Comparison of ENCODE assay signal across 2 cellular contexts in genomic region chr3:14516738-14517345, GRCh38.
TF ChIP-seq lines count a peak whose summit lies in the region.

No MANE protein-coding gene starts in this region.

TF ChIP-seq in GM12878, 131 proteins besides CTCF, POLR2A, EP300 and RAD21:
- TF ChIP-seq ATF2 (IDR thresholded peaks at IDR 0.05; ENCODE audit: low read length) = no peak
- TF ChIP-seq TBL1XR1 (IDR thresholded peaks at IDR 0.05; ENCODE audit: low read depth, low read length) = no peak
- no peak for TF ChIP-seq RELA (IDR thresholded peaks at IDR 0.05; ENCODE audit: borderline replicate concordance, partially characterized antibody)
- TF ChIP-seq RUNX3 (IDR thresholded peaks at IDR 0.05; ENCODE audit: low read length) = peak; percentile 23; the same call in 1 of the 2 replicates
- TF ChIP-seq IRF3 (IDR thresholded peaks at IDR 0.05) = no peak

TF ChIP-seq in GM23338, 12 proteins besides CTCF, POLR2A, EP300 and RAD21 (continued from another document):
- no peak for TF ChIP-seq REST (IDR thresholded peaks at IDR 0.05; ENCODE audit: unreplicated experiment)
- no peak for TF ChIP-seq JUNB (IDR thresholded peaks at IDR 0.05; ENCODE audit: unreplicated experiment)
- TF ChIP-seq NANOG (IDR thresholded peaks at IDR 0.05; ENCODE audit: borderline replicate concordance) = no peak
- TF ChIP-seq STAT1 (IDR thresholded peaks at IDR 0.05; ENCODE audit: unreplicated experiment) = no peak
- no peak for TF ChIP-seq ETS1 (IDR thresholded peaks at IDR 0.05)
- no peak for TF ChIP-seq EZH2 (IDR thresholded peaks at IDR 0.05; ENCODE audit: low read depth, unreplicated experiment)
- TF ChIP-seq ZNF114 (CRISPR knock-in tag; IDR thresholded peaks at IDR 0.05) = no peak
- no peak for TF ChIP-seq ZNF462 (CRISPR knock-in tag; IDR thresholded peaks at IDR 0.05)
- TF ChIP-seq EZH2phosphoT487 (IDR thresholded peaks at IDR 0.05; ENCODE audit: unreplicated experiment) = no peak
- TF ChIP-seq ZNF331 (CRISPR knock-in tag; IDR thresholded peaks at IDR 0.05; ENCODE audit: low read depth) = no peak
- no peak for TF ChIP-seq CREB1 (CRISPR knock-in tag; IDR thresholded peaks at IDR 0.05; ENCODE audit: low read depth)
